In the genomic region with DNA sequence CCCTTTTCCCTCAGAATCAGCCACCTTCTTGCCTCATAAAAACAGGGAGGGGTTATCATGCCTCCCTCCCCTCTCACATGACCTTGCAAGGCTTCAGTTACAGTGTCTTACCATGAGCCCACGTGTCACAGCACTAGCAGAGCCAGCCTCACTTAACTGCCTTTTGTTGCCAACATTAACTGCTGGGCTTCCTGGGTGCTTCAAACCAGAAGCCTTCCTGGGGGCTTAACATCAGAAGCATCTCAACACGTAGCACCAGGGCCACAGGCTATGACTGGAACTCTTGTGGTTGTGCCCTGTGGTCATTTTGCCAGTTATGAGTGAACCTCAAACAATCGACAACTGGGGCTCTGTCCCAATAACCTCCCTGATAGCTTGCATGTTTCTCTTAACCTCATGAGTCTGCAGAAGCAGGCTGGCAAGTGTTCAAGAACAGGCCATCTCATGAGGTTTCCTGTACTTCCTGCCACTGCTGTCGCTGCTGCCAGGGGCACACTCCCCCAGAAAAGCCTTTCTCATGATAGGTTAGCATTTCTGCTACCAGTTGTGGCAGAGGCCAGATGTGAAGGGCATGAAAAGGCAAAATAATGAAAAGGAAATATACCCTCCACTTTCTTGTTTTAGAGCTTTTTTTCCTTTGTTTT, we compare ENCODE assay signal across 1 cellular context.
TF ChIP-seq lines count a peak whose summit lies in the region.

No MANE protein-coding gene starts in this region.

TF ChIP-seq in K562, 482 proteins besides CTCF, POLR2A, EP300 and RAD21 (continued from another document):
- TF ChIP-seq, protein P1, sequence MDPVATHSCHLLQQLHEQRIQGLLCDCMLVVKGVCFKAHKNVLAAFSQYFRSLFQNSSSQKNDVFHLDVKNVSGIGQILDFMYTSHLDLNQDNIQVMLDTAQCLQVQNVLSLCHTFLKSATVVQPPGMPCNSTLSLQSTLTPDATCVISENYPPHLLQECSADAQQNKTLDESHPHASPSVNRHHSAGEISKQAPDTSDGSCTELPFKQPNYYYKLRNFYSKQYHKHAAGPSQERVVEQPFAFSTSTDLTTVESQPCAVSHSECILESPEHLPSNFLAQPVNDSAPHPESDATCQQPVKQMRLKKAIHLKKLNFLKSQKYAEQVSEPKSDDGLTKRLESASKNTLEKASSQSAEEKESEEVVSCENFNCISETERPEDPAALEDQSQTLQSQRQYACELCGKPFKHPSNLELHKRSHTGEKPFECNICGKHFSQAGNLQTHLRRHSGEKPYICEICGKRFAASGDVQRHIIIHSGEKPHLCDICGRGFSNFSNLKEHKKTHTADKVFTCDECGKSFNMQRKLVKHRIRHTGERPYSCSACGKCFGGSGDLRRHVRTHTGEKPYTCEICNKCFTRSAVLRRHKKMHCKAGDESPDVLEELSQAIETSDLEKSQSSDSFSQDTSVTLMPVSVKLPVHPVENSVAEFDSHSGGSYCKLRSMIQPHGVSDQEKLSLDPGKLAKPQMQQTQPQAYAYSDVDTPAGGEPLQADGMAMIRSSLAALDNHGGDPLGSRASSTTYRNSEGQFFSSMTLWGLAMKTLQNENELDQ (CRISPR knock-in tag; IDR thresholded peaks at IDR 0.05; ENCODE audit: borderline replicate concordance), result no peak
- TF ChIP-seq RREB1 (CRISPR knock-in tag; IDR thresholded peaks at IDR 0.05), result peak; percentile 81; the same call in 1 of the 2 replicates
- TF ChIP-seq FOXA3 (CRISPR knock-in tag; conservative IDR thresholded peaks at IDR 0.05 in 1 of 2, IDR thresholded peaks at IDR 0.05 in 1 of 2), result 0 out of 4 replicates have a peak, but pooled peaks of 1 of the 2 experiments have one; percentile 10
TF ChIP-seq in K562: peak in this region for 166.
